ENCODE assay signal across 8 cellular contexts in the genomic region with DNA sequence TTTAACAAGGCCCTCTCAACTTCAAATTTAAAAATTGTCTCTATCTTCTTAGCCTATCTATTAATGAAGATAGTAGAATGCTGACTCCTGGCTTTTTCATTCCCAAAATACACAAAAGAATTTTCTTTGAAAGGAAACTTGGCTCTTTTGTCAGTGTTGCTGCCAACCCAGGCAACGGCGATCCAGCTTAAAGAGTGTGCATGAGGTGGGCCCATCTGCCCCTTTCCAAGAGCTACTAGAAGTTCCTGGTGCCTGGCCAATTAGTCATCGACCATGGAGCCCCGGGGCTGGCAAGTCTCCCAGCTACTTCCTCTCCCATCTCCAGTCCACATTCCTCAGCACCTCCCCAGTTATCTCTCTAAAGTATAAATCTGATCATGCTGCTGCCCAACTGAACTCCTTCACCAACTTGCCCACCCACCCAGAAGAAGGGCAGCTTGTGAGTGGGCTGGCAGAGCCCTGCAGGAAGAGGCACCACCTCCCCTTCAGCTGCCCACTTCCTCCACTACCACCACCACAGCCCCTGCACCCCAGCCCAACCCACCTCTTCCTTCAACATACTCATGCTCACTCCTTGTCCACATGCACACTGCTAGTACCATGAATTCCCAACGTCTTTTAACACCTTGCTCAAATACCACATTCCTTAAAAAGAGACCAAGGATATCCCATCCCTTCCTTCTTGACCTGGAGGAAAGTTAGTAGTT.
DNase-seq lines count a peak whose midpoint lies in the region; ATAC-seq and TF ChIP-seq lines count a peak whose summit lies in the region.

No MANE protein-coding gene starts in this region.

- H3K9me3 Mint-ChIP-seq in mesothelial cell of epicardium, result peaks cover 48% of the 10 kb centered on the region

- peaks cover 42% of the 10 kb centered on the region for H3K4me1 Mint-ChIP-seq in mesothelial cell of epicardium

- ATAC-seq in GM18498 (IDR thresholded peaks at IDR 0.05; ENCODE audit: unreplicated experiment) (no peak), HG02759 (IDR thresholded peaks at IDR 0.05; ENCODE audit: unreplicated experiment) (no peak)

- peak overlapping the region; percentile 67 for H3K27ac Mint-ChIP-seq in mesothelial cell of epicardium

- no peaks in the 10 kb centered on the region for H3K27me3 Mint-ChIP-seq in mesothelial cell of epicardium (ENCODE audit: low read depth)

- peaks cover 5% of the 10 kb centered on the region for H3K36me3 Mint-ChIP-seq in mesothelial cell of epicardium

- TF ChIP-seq CTCF in mesothelial cell of epicardium (IDR thresholded peaks at IDR 0.05; ENCODE audit: unreplicated experiment), result no peak

- no peak overlapping the region for H3K4me3 Mint-ChIP-seq in mesothelial cell of epicardium

- DNase-seq in CD1c-positive myeloid dendritic cell (ENCODE audit: extremely low spot score), result peak; percentile 16
- DNase-seq in LHCN-M2 (ENCODE audit: low read depth), result peak; percentile 89
- DNase-seq in cerebellar cortex (ENCODE audit: low spot score), result peak; percentile 16
- no peak for DNase-seq in mesothelial cell of epicardium (ENCODE audit: low spot score in 2 of 2, unreplicated experiment in 2 of 2)
- no peak for DNase-seq in NCI-H128 (lab: John Stamatoyannopoulos, UW; ENCODE audit: unreplicated experiment)
- DNase-seq in GM19238 (ENCODE audit: insufficient read length, low spot score), result no peak

Comparison
In these comparisons a context has a peak if more than half of its experiments do, and no peak if none do; other contexts are left out.
1. DNase-seq: peak in CD1c-positive myeloid dendritic cell (single experiment), LHCN-M2 (single experiment) and cerebellar cortex (single experiment); none in mesothelial cell of epicardium (0 of 2), NCI-H128 (single experiment) and GM19238 (single experiment).